Comparison of ENCODE assay signal across 10 cellular contexts in the genomic region with DNA sequence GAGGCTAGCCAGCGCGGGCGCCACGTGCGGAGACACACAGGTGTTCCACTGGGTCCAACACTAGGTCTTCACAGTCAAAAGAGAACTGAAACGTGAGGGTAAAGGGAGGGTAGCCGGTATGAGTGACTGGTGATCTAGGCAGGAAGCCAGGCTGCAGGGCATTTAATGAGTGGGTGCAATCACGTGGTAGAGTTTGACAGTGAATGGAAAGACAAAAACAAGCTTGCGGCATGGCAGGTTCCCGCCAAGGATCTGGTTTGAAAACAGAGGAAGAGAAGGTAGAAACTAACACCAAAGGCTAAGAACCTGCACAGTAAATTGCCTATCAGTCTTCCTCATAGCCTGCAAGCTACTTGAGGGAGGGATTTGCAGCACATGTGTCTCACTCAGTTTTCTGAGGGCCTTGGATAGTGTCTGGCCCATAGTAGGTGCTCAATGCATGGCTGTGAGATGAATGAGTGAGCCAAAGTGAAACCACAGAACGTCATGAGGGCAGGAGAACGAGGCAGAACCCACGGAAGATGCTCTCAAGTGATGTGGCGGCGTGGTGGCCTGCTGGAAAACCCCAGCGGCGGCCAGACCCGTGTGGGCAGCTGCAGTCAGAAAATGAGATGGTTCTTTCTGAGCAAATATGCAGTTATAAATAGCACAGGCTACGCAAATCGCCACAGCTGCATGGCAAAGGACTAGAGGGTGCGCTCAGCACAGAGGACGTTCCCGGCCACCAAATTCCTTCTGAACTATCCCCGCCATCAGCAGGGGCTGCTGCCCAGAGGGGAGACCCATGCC.
A peak's percentile ranks its signal among the peaks of the same experiment; 100 is the strongest.
DNase-seq lines count a peak whose midpoint lies in the region; ATAC-seq, FAIRE-seq and TF ChIP-seq lines count a peak whose summit lies in the region.
"Had no signal": no experiment of that assay in that cellular context is flagged by ENCODE, and none has a peak within 500 bp of the region (broad histone marks: within the 10 kb centered on the region; RNA-seq: fewer than 3 reads in every experiment).

No MANE protein-coding gene starts in this region.

- H3K9me3 ChIP-seq in Peyer's patch (no peaks in the 10 kb centered on the region), osteoblast (ENCODE audit: low read depth, low read length) (no peaks in the 10 kb centered on the region), kidney (ENCODE audit: control insufficient read depth in 1 of 2, low read length in 2 of 2) (no peaks in the 10 kb centered on the region)
- H3K9me3 ChIP-seq: heart left ventricle had no signal

- H3K9ac ChIP-seq in kidney (ENCODE audit: low read length in 2 of 2), result no peak overlapping the region

- H3K4me3 ChIP-seq in Peyer's patch, result peak overlapping the region in 1 of 4 donors; percentile 15
- no peak overlapping the region for H3K4me3 ChIP-seq in osteoblast (ENCODE audit: insufficient read depth, low read length)
- H3K4me3 ChIP-seq in kidney (ENCODE audit: low read length in 2 of 2), result no peak overlapping the region
- H3K4me3 ChIP-seq: SK-N-MC had no signal

- peak overlapping the region; percentile 16 for H2AFZ ChIP-seq in osteoblast (ENCODE audit: low read length)

- ATAC-seq in GM18868 (IDR thresholded peaks at IDR 0.05; ENCODE audit: unreplicated experiment) (peak; percentile 65), HG02678 (IDR thresholded peaks at IDR 0.05; ENCODE audit: unreplicated experiment) (peak; percentile 66)

- DNase-seq in Peyer's patch, result peak in 2 of 3 donors; percentile 72 to 82
- DNase-seq in osteoblast (ENCODE audit: insufficient read length, low spot score, missing footprints), result no peak
- no peak for DNase-seq in kidney
- no peak for DNase-seq in NCI-H526 (lab: John Stamatoyannopoulos, UW)
- DNase-seq in AG08396 (ENCODE audit: low spot score), result no peak
- DNase-seq in DMS 273 treated with DMSO at 0.1 percent for 48 hours (lab: John Stamatoyannopoulos, UW), result no peak
- DNase-seq: heart left ventricle had no signal

- no peaks in the 10 kb centered on the region for H3K36me3 ChIP-seq in Peyer's patch
- H3K36me3 ChIP-seq in osteoblast (ENCODE audit: insufficient read depth, low read length), result no peaks in the 10 kb centered on the region
- H3K36me3 ChIP-seq in kidney (ENCODE audit: control insufficient read depth in 1 of 2, insufficient read depth in 2 of 2, low read length in 2 of 2), result no peaks in the 10 kb centered on the region
- H3K36me3 ChIP-seq: heart left ventricle had no signal

- TF ChIP-seq POLR2A in Peyer's patch (IDR thresholded peaks at IDR 0.05), result no peak

- H3K4me1 ChIP-seq in Peyer's patch, result peaks cover 0 to 6% (median 0%) of the 10 kb centered on the region in 4 donors
- H3K4me1 ChIP-seq in osteoblast (ENCODE audit: insufficient read depth, low read length), result no peaks in the 10 kb centered on the region
- H3K4me1 ChIP-seq in kidney (ENCODE audit: control insufficient read depth in 1 of 2, insufficient read depth in 1 of 2, low read depth in 1 of 2, low read length in 2 of 2), result no peaks in the 10 kb centered on the region

- intact Hi-C loops in kidney (cut with DNase I), result no loop called here

- H3K79me2 ChIP-seq in osteoblast (ENCODE audit: insufficient read depth, low read length), result no peaks in the 10 kb centered on the region

- H3K27me3 ChIP-seq in Peyer's patch (no peaks in the 10 kb centered on the region), osteoblast (ENCODE audit: insufficient read depth, low read length) (no peaks in the 10 kb centered on the region)

- TF ChIP-seq CTCF in Peyer's patch (IDR thresholded peaks at IDR 0.05) (no peak), osteoblast (IDR thresholded peaks at IDR 0.05; ENCODE audit: extremely low read depth, low read depth, low read length) (no peak), kidney (IDR thresholded peaks at IDR 0.05; ENCODE audit: borderline replicate concordance, extremely low read depth, insufficient read depth) (no peak)

- no peak for FAIRE-seq in kidney (lab: Jason Lieb, UNC)

- H3K4me2 ChIP-seq in osteoblast (ENCODE audit: insufficient read depth, low read length), result no peak overlapping the region

- no peaks in the 10 kb centered on the region for H4K20me1 ChIP-seq in osteoblast (ENCODE audit: insufficient read depth, low read length)

- peak overlapping the region in 2 of 4 donors; percentile 33 to 58 for H3K27ac ChIP-seq in Peyer's patch
- H3K27ac ChIP-seq in osteoblast (ENCODE audit: low read depth, low read length), result no peak overlapping the region
- H3K27ac ChIP-seq in kidney (ENCODE audit: low read depth in 2 of 2, low read length in 2 of 2), result no peak overlapping the region
- H3K27ac ChIP-seq: heart left ventricle, SK-N-MC had no signal

Comparison
In these comparisons a context has a peak if more than half of its experiments do, and no peak if none do; other contexts are left out.
1. DNase-seq: peak in Peyer's patch (2 of 3); none in osteoblast (single experiment), kidney (single experiment), NCI-H526 (0 of 2), AG08396 (single experiment) and DMS 273 treated with DMSO at 0.1 percent for 48 hours (single experiment).